14 cellular contexts compared by ENCODE assay signal in genomic region chr9:27445057-27445990, GRCh38.
DNase-seq lines count a peak whose midpoint lies in the region; ATAC-seq, FAIRE-seq and TF ChIP-seq lines count a peak whose summit lies in the region.
"Had no signal": no experiment of that assay in that cellular context is flagged by ENCODE, and none has a peak within 500 bp of the region (broad histone marks: within the 10 kb centered on the region; RNA-seq: fewer than 3 reads in every experiment).

No MANE protein-coding gene starts in this region.

- no peak overlapping the region for H2AFZ ChIP-seq in HepG2 (ENCODE audit: low read length)
- H2AFZ ChIP-seq in PC-3 (ENCODE audit: low read length), result no peak overlapping the region

- H3K79me2 ChIP-seq in HepG2 (ENCODE audit: insufficient read depth, low read length) (no peaks in the 10 kb centered on the region), PC-3 (ENCODE audit: low read length) (no peaks in the 10 kb centered on the region)

- peaks cover 3% of the 10 kb centered on the region for H3K9me3 Mint-ChIP-seq in memory B cell
- H3K9me3 Mint-ChIP-seq: CD4-positive, CD25-positive, alpha-beta regulatory T cell had no signal

- H3K27ac ChIP-seq in HepG2 (ENCODE audit: extremely low read length, insufficient read depth, low read length), result no peak overlapping the region
- no peak overlapping the region for H3K27ac ChIP-seq in right lobe of liver
- H3K27ac ChIP-seq in caudate nucleus (ENCODE audit: low read depth, low read length), result peak overlapping the region; percentile 86
- no peak overlapping the region for H3K27ac ChIP-seq in PC-3 (ENCODE audit: low read length)
- H3K27ac ChIP-seq: BLaER1 treated with 17β-estradiol and CSF1 and Interleukin-3, amounts not matched to agents 10 nM and 100 nM had no signal

- H3K4me2 ChIP-seq in HepG2 (ENCODE audit: low read depth, low read length), result no peak overlapping the region
- H3K4me2 ChIP-seq in PC-3 (ENCODE audit: low read length), result no peak overlapping the region
- H3K4me2 ChIP-seq: BLaER1 treated with 17β-estradiol and CSF1 and Interleukin-3, amounts not matched to agents 10 nM and 100 nM had no signal

- peak overlapping the region; percentile 14 for H3K27ac Mint-ChIP-seq in memory B cell
- H3K27ac Mint-ChIP-seq: CD4-positive, CD25-positive, alpha-beta regulatory T cell had no signal

- H4K20me1 ChIP-seq in HepG2 (ENCODE audit: insufficient read depth, low read length) (no peaks in the 10 kb centered on the region; the same call in 1 of the 2 replicates), PC-3 (ENCODE audit: low read length) (no peaks in the 10 kb centered on the region)
- H4K20me1 ChIP-seq: BLaER1 treated with 17β-estradiol and CSF1 and Interleukin-3, amounts not matched to agents 10 nM and 100 nM had no signal

- TF ChIP-seq POLR2A in HepG2 (IDR thresholded peaks at IDR 0.05; ENCODE audit: insufficient read depth in 1 of 2, low read depth in 2 of 2, low read length in 2 of 2), result no peak
- no peak for TF ChIP-seq POLR2A in right lobe of liver (IDR thresholded peaks at IDR 0.05)

- H3K4me1 Mint-ChIP-seq in memory B cell, result peaks cover 36% of the 10 kb centered on the region
- H3K4me1 Mint-ChIP-seq: CD4-positive, CD25-positive, alpha-beta regulatory T cell had no signal

- H3K4me1 ChIP-seq in HepG2 (ENCODE audit: insufficient read depth, low read length), result no peaks in the 10 kb centered on the region
- H3K4me1 ChIP-seq in right lobe of liver, result no peaks in the 10 kb centered on the region
- no peaks in the 10 kb centered on the region for H3K4me1 ChIP-seq in PC-3 (ENCODE audit: insufficient read depth, low read length)

- TF ChIP-seq RAD21 in HepG2 (CRISPR knock-in tag; IDR thresholded peaks at IDR 0.05), result no peak

- BruUV-seq in HepG2 (replicated peaks; lab: Mats Ljungman, UMichigan), result no TSS peak
- BruUV-seq in PC-3 (replicated peaks; lab: Mats Ljungman, UMichigan), result no TSS peak

- H3K9ac ChIP-seq in HepG2 (ENCODE audit: insufficient read depth, low read depth, low read length) (no peak overlapping the region), PC-3 (ENCODE audit: low read length) (no peak overlapping the region)
- H3K9ac ChIP-seq: BLaER1 treated with 17β-estradiol and CSF1 and Interleukin-3, amounts not matched to agents 10 nM and 100 nM had no signal

- H3K36me3 ChIP-seq in HepG2 (replicated peaks in 1 of 2; ENCODE audit: control insufficient read depth in 1 of 2, insufficient read depth in 2 of 2, low read length in 2 of 2) (no peaks in the 10 kb centered on the region), right lobe of liver (no peaks in the 10 kb centered on the region), PC-3 (ENCODE audit: low read depth, low read length) (no peaks in the 10 kb centered on the region)

- H3K27me3 ChIP-seq in HepG2 (ENCODE audit: control insufficient read depth in 1 of 2, insufficient read depth in 2 of 2, low read length in 2 of 2) (peaks cover 0 to 20% of the 10 kb centered on the region in 2 experiments; a peak in 4 of 5 replicates), right lobe of liver (no peaks in the 10 kb centered on the region), PC-3 (ENCODE audit: low read length) (no peaks in the 10 kb centered on the region)
- H3K27me3 ChIP-seq: BLaER1 treated with 17β-estradiol and CSF1 and Interleukin-3, amounts not matched to agents 10 nM and 100 nM had no signal

- peaks cover 13% of the 10 kb centered on the region for H3K36me3 Mint-ChIP-seq in memory B cell
- H3K36me3 Mint-ChIP-seq: CD4-positive, CD25-positive, alpha-beta regulatory T cell had no signal

- in situ Hi-C loops in HepG2 (cut with HindIII; ENCODE audit: extremely low pct_ligation_motif_present, low pct_unique_long_range_greater_than_20kb), result no loop called here

- TF ChIP-seq EP300 in HepG2 (IDR thresholded peaks at IDR 0.05; ENCODE audit: low read depth in 2 of 2, low read length in 2 of 2) (no peak), HepG2 (CRISPR knock-in tag; IDR thresholded peaks at IDR 0.05; ENCODE audit: borderline replicate concordance) (no peak)

- WGBS in HepG2 (ENCODE audit: low lambda C conversion rate), result 20% methylated on average over 8 of the region's 10 CpGs
- 88% methylated on average over 6 of the region's 10 CpGs for WGBS in right lobe of liver (ENCODE audit: insufficient coverage, low coverage, low lambda C conversion rate, missing lambda C conversion rate)

- FAIRE-seq in HepG2 (lab: Jason Lieb, UNC), result no peak

- no peaks in the 10 kb centered on the region for H3K27me3 Mint-ChIP-seq in memory B cell
- H3K27me3 Mint-ChIP-seq: CD4-positive, CD25-positive, alpha-beta regulatory T cell had no signal

- H3K4me3 ChIP-seq in HepG2 (replicated peaks in 1 of 3; ENCODE audit: insufficient read depth in 1 of 3, low read depth in 2 of 3, low read length in 3 of 3) (no peak overlapping the region), right lobe of liver (no peak overlapping the region), PC-3 (ENCODE audit: low read length) (no peak overlapping the region)
- H3K4me3 ChIP-seq: BLaER1 treated with 17β-estradiol and CSF1 and Interleukin-3, amounts not matched to agents 10 nM and 100 nM had no signal

- intact Hi-C loops in HepG2 (cut with micrococcal nuclease; ENCODE audit: unreplicated experiment) (no loop called here), right lobe of liver (cut with DNase I) (no loop called here), left colon (cut with DNase I, micrococcal nuclease) (no loop called here), PC-3 (cut with micrococcal nuclease) (no loop called here)

- H3F3A ChIP-seq in PC-3 (ENCODE audit: low read length, unreplicated experiment), result no peaks in the 10 kb centered on the region

- POLR2A ChIA-PET in HepG2 (lab: Yijun Ruan, JAX), result no interaction called here
- POLR2A ChIA-PET in PC-3 (lab: Charles Lee; ENCODE audit: unreplicated experiment), result interaction anchor here (0.6 kb wide), 1 partner anchor 20 kb away, joined by 6 read pairs; no protein-coding TSS in a partner anchor

- TF ChIP-seq CTCF in HepG2 (CRISPR knock-in tag; IDR thresholded peaks at IDR 0.05) (no peak), right lobe of liver (IDR thresholded peaks at IDR 0.05) (no peak), PC-3 (conservative IDR thresholded peaks at IDR 0.05; ENCODE audit: low read depth, low read length) (no peak)

- DNase-seq in HepG2 (ENCODE audit: low spot score) (no peak), right lobe of liver (no peak), caudate nucleus (lab: John Stamatoyannopoulos, UW) (peak in 4 of 61 donors; percentile 29 to 74 (median 50)), memory B cell (ENCODE audit: low spot score in 2 of 2) (no peak), putamen (ENCODE audit: low spot score) (peak; percentile 68), left colon (no peak), PC-3 (no peak)
- DNase-seq: 8988T; AML-193; CD4-positive, CD25-positive, alpha-beta regulatory T cell; DMS 273 treated with DMSO at 0.1 percent for 48 hours had no signal

- CTCF ChIA-PET in HepG2 (lab: Yijun Ruan, JAX; ENCODE audit: low intra/inter-chr PET ratio, low total read pairs), result no interaction called here
- CTCF ChIA-PET in PC-3 (lab: Charles Lee), result no interaction called here

- no peak overlapping the region for H3K4me3 Mint-ChIP-seq in memory B cell
- H3K4me3 Mint-ChIP-seq: CD4-positive, CD25-positive, alpha-beta regulatory T cell had no signal

- H3K9me2 ChIP-seq in PC-3 (replicated peaks; ENCODE audit: low read length), result no peaks in the 10 kb centered on the region

- ATAC-seq in HepG2, result no peak
- no peak for ATAC-seq in right lobe of liver
- no peak for ATAC-seq in memory B cell (ENCODE audit: low read depth)
- ATAC-seq in left colon, result no peak
- no peak for ATAC-seq in PC-3
- ATAC-seq in HG03196 (IDR thresholded peaks at IDR 0.05; ENCODE audit: unreplicated experiment), result no peak
- ATAC-seq: HCT116 had no signal

- H3K9me3 ChIP-seq in HepG2 (ENCODE audit: low read length), result no peaks in the 10 kb centered on the region
- no peaks in the 10 kb centered on the region for H3K9me3 ChIP-seq in right lobe of liver
- no peaks in the 10 kb centered on the region for H3K9me3 ChIP-seq in PC-3 (ENCODE audit: low read length)

TF ChIP-seq in HepG2, 621 proteins besides CTCF, POLR2A, EP300 and RAD21:
- TF ChIP-seq CREB1 (IDR thresholded peaks at IDR 0.05), result peak; percentile 66
- TF ChIP-seq CREB1 (CRISPR knock-in tag; IDR thresholded peaks at IDR 0.05), result no peak
- TF ChIP-seq PLRG1 (conservative IDR thresholded peaks at IDR 0.05), result no peak
- TF ChIP-seq ATF7 (IDR thresholded peaks at IDR 0.05), result peak; percentile 82
- TF ChIP-seq ATF7 (CRISPR knock-in tag; IDR thresholded peaks at IDR 0.05), result no peak
